In the genomic region with DNA sequence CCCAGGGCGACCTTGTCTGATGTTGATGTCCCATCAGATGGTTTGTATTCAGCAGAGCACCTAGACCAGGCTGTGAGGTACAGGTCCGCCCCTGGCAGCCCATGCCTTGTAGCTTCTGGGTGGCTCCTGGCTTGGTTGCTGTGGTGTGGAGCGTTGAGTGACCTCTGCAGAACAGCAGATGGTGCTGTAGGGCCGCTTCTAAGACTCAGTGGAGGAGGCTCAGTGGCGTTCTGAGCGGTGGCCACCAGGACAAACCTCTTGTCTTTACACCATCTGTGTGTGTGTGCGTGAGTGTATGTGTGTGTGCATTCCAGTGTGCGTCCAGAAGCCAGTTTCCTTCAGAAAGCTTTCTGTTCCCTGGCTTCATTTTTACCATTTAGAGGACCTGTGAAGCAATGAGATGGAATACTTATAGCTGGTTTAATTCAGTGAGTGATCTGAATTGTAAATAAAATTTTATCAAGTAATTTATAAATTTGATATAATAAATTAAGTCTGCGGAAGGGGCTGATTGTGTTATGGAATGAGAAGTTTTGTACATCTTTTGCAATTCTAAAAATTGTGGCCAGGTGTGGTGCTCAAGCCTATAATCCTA, we compare ENCODE assay signal across 7 cellular contexts.
DNase-seq lines count a peak whose midpoint lies in the region; ATAC-seq and TF ChIP-seq lines count a peak whose summit lies in the region.

No MANE protein-coding gene starts in this region.

- H3K27ac ChIP-seq in dorsolateral prefrontal cortex (no peak overlapping the region), lower lobe of right lung (no peak overlapping the region)

- TF ChIP-seq CTCF in GM12873 (IDR thresholded peaks at IDR 0.05; ENCODE audit: insufficient read depth, low read depth, low read length, missing control alignments) (peak; percentile 96), dorsolateral prefrontal cortex (IDR thresholded peaks at IDR 0.05 in 54 of 56, conservative IDR thresholded peaks at IDR 0.05 in 2 of 56; ENCODE audit: low read depth in 1 of 56, partially characterized antibody in 56 of 56) (peak in 55 of 56 donors; percentile 24 to 87 (median 77)), lower lobe of right lung (IDR thresholded peaks at IDR 0.05) (peak; percentile 63)

- H3K4me3 ChIP-seq in dorsolateral prefrontal cortex (no peak overlapping the region), lower lobe of right lung (no peak overlapping the region)

- DNase-seq in NCI-H526 (lab: John Stamatoyannopoulos, UW) (peak; percentile 76 to 86), dorsolateral prefrontal cortex (peak; percentile 47 to 84 (median 76)), lower lobe of right lung (peak; percentile 77)
- peak; percentile 74 for DNase-seq in activated CD4-positive, alpha-beta T cell treated with anti-CD3 and anti-CD28 coated beads for 48 hours
- DNase-seq in stimulated activated CD8-positive, alpha-beta memory T cell treated with anti-CD3 and anti-CD28 coated beads, Interleukin-2, amount 100 ng/mL, for 48 hours (ENCODE audit: low read depth in 2 of 2): peak; percentile 32 to 41

- H3K27me3 ChIP-seq in dorsolateral prefrontal cortex: no peaks in the 10 kb centered on the region
- H3K27me3 ChIP-seq in lower lobe of right lung (ENCODE audit: low read depth): no peaks in the 10 kb centered on the region

- intact Hi-C loops in dorsolateral prefrontal cortex (cut with DNase I): loop anchor here (5.0 to 10.0 kb wide), 4 partner anchors 142 to 304 kb away; a partner anchor contains a TSS
- intact Hi-C loops in lower lobe of right lung (cut with DNase I): no loop called here

- no peaks in the 10 kb centered on the region for H3K9me3 ChIP-seq in lower lobe of right lung

- H3K4me1 ChIP-seq in lower lobe of right lung: peaks cover 11% of the 10 kb centered on the region

- peak; percentile 79 for ATAC-seq in HG03280 (IDR thresholded peaks at IDR 0.05; ENCODE audit: unreplicated experiment)
- ATAC-seq in lower lobe of right lung: peak; percentile 87 to 93

- peaks cover 15% of the 10 kb centered on the region for H3K36me3 ChIP-seq in lower lobe of right lung
